In the genomic region with DNA sequence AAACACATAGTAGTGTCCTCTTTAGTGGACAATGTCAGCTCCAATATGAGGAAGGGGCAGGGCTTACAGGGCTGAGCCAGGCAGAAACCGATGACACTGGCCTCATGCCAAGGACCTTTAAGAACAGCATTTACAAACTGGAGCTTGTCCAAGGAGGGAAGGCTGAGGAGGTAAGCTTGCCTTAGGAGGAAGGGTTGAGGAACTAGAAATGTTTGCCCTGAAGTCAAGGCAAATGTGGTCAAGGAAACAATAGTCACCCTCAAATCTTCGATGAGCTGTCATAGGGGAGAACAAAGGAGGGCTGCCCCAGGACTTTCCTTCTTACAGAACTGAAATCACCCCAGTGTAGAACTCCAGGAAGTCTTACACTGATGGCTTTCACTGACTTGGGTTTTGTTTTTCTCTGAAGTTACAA, we compare ENCODE assay signal across 11 cellular contexts.
DNase-seq lines count a peak whose midpoint lies in the region; ATAC-seq and TF ChIP-seq lines count a peak whose summit lies in the region.
"Had no signal": no experiment of that assay in that cellular context is flagged by ENCODE, and none has a peak within 500 bp of the region (broad histone marks: within the 10 kb centered on the region; RNA-seq: fewer than 3 reads in every experiment).

No MANE protein-coding gene starts in this region.

- TF ChIP-seq CTCF in fibroblast of pulmonary artery (IDR thresholded peaks at IDR 0.05; ENCODE audit: low read length, missing control alignments), result no peak

- peak in 1 of 2 donors; percentile 22 for DNase-seq in activated T-cell treated with anti-CD3 and anti-CD28 coated beads, Interleukin-2, amount 50 U/mL, for 72 hours
- DNase-seq in activated T-cell treated with anti-CD3 and anti-CD28 coated beads, Interleukin-2, amount 50 U/mL, for 48 hours, result no peak
- DNase-seq in SJCRH30, result peak; percentile 23 to 58
- peak; percentile 45 for DNase-seq in fibroblast of pulmonary artery (ENCODE audit: low read depth)
- no peak for DNase-seq in activated gamma-delta T cell treated with Interleukin-2 at 50 U/mL for 16 hours
- DNase-seq in SHP77 (lab: John Stamatoyannopoulos, UW), result no peak
- DNase-seq: NCI-H1417 treated with DMSO at 0.1 percent for 48 hours had no signal

- H3K36me3 ChIP-seq in SJCRH30 (no peaks in the 10 kb centered on the region), thymus (ENCODE audit: control insufficient read depth, insufficient read depth) (no peaks in the 10 kb centered on the region)

- H3K4me3 ChIP-seq in SJCRH30 (no peak overlapping the region), fibroblast of pulmonary artery (replicated peaks; ENCODE audit: low read depth, low read length) (no peak overlapping the region), thymus (ENCODE audit: low read length) (no peak overlapping the region)

- H3K36me3 Mint-ChIP-seq in activated T-cell treated with anti-CD3 and anti-CD28 coated beads, Interleukin-2, amount 50 U/mL, for 72 hours (ENCODE audit: insufficient read depth in 2 of 2), result no peaks in the 10 kb centered on the region

- H3K9me3 ChIP-seq in SJCRH30 (replicated peaks), result peaks cover 9% of the 10 kb centered on the region; the same call in 1 of the 2 replicates
- H3K9me3 ChIP-seq in thymus (ENCODE audit: control insufficient read depth), result no peaks in the 10 kb centered on the region

- H3K27me3 ChIP-seq in SJCRH30 (no peaks in the 10 kb centered on the region), thymus (ENCODE audit: control insufficient read depth, insufficient read depth) (no peaks in the 10 kb centered on the region)
- H3K27me3 ChIP-seq: foreskin keratinocyte had no signal

- no peak overlapping the region for H3K27ac ChIP-seq in SJCRH30
- H3K27ac ChIP-seq in thymus (ENCODE audit: low read depth), result peak overlapping the region; percentile 68
- H3K27ac ChIP-seq: foreskin keratinocyte had no signal

- H3K27ac Mint-ChIP-seq in activated T-cell treated with anti-CD3 and anti-CD28 coated beads, Interleukin-2, amount 50 U/mL, for 72 hours, result peak overlapping the region; percentile 12
- H3K27ac Mint-ChIP-seq: nephron had no signal

- 20% methylated on average over 2 of the region's 2 CpGs for WGBS in thymus

- H3K4me3 Mint-ChIP-seq in activated T-cell treated with anti-CD3 and anti-CD28 coated beads, Interleukin-2, amount 50 U/mL, for 72 hours, result peak overlapping the region; percentile 36 to 40
- H3K4me3 Mint-ChIP-seq: nephron had no signal

- H3K4me1 Mint-ChIP-seq in activated T-cell treated with anti-CD3 and anti-CD28 coated beads, Interleukin-2, amount 50 U/mL, for 72 hours (ENCODE audit: low read depth), result peaks cover 12% of the 10 kb centered on the region
- H3K4me1 Mint-ChIP-seq: nephron had no signal

- H3K4me1 ChIP-seq in SJCRH30 (peaks cover 6% of the 10 kb centered on the region; the same call in 1 of the 2 replicates), thymus (ENCODE audit: control insufficient read depth, insufficient read depth, low read length) (no peaks in the 10 kb centered on the region)
- H3K4me1 ChIP-seq: foreskin keratinocyte had no signal

- ATAC-seq in activated T-cell treated with anti-CD3 and anti-CD28 coated beads, Interleukin-2, amount 50 U/mL, for 72 hours (replicated peaks in 1 of 2), result peak; percentile 65 to 77
- no peak for ATAC-seq in GM19463 (IDR thresholded peaks at IDR 0.05; ENCODE audit: unreplicated experiment)
- ATAC-seq: foreskin keratinocyte had no signal

- no peaks in the 10 kb centered on the region for H3K27me3 Mint-ChIP-seq in activated T-cell treated with anti-CD3 and anti-CD28 coated beads, Interleukin-2, amount 50 U/mL, for 72 hours (ENCODE audit: low read depth)

- no peaks in the 10 kb centered on the region for H3K9me3 Mint-ChIP-seq in activated T-cell treated with anti-CD3 and anti-CD28 coated beads, Interleukin-2, amount 50 U/mL, for 72 hours
- H3K9me3 Mint-ChIP-seq: nephron had no signal

Comparison
In these comparisons a context has a peak if more than half of its experiments do, and no peak if none do; other contexts are left out.
1. DNase-seq: peak in SJCRH30 (2 of 2) and fibroblast of pulmonary artery (single experiment); none in activated T-cell treated with anti-CD3 and anti-CD28 coated beads, Interleukin-2, amount 50 U/mL, for 48 hours (0 of 2), activated gamma-delta T cell treated with Interleukin-2 at 50 U/mL for 16 hours (single experiment) and SHP77 (0 of 2).